In genomic region chr10:124658591-124659240, GRCh38 we compare ENCODE assay signal across 19 cellular contexts.
A peak's percentile ranks its signal among the peaks of the same experiment; 100 is the strongest.
DNase-seq lines count a peak whose midpoint lies in the region; ATAC-seq and TF ChIP-seq lines count a peak whose summit lies in the region.
"Had no signal": no experiment of that assay in that cellular context is flagged by ENCODE, and none has a peak within 500 bp of the region (broad histone marks: within the 10 kb centered on the region; RNA-seq: fewer than 3 reads in every experiment).

No MANE protein-coding gene starts in this region.

- H3K27ac Mint-ChIP-seq in CD8-positive, alpha-beta memory T cell = peak overlapping the region; percentile 91 to 99 (median 97)
- peak overlapping the region; percentile 58 for H3K27ac Mint-ChIP-seq in endodermal cell
- H3K27ac Mint-ChIP-seq: activated CD4-positive, alpha-beta T cell treated with anti-CD3 and anti-CD28 coated beads for 36 hours; activated T-helper 2 cell treated with anti-CD3 and anti-CD28 coated beads, Interferon-gamma antibody, Interleukin-2, Interleukin-4, amounts not matched to agents 10 μg/mL and 5 μg/mL and 100 μg/mL, durations not matched to agents 14 hours and 24 hours and 36 hours had no signal

- H3K9ac ChIP-seq in endodermal cell (ENCODE audit: extremely low read depth, low read length, poor library complexity, severe bottlenecking) = no peak overlapping the region

- H3K27me3 Mint-ChIP-seq in CD8-positive, alpha-beta memory T cell = peaks cover 0 to 2% of the 10 kb centered on the region in 2 donors
- no peaks in the 10 kb centered on the region for H3K27me3 Mint-ChIP-seq in endodermal cell (ENCODE audit: insufficient read depth)
- H3K27me3 Mint-ChIP-seq: activated CD4-positive, alpha-beta T cell treated with anti-CD3 and anti-CD28 coated beads for 36 hours had no signal

- no peaks in the 10 kb centered on the region for H3K36me3 ChIP-seq in CD8-positive, alpha-beta memory T cell (ENCODE audit: insufficient read depth, low read length)
- no peaks in the 10 kb centered on the region for H3K36me3 ChIP-seq in endodermal cell (ENCODE audit: control insufficient read depth, insufficient read depth, low read length)
- H3K36me3 ChIP-seq in spleen = peaks cover 0 to 66% (median 10%) of the 10 kb centered on the region in 6 donors
- H3K36me3 ChIP-seq: ascending aorta had no signal

- WGBS in endodermal cell (ENCODE audit: insufficient coverage in 1 of 2, insufficient read length in 1 of 2), 2 experiments = 91 to 98% methylated on average over 9 to 12 of the region's 12 CpGs
- WGBS in spleen, 5 donors = 88 to 97% (median 94%) methylated on average over 8 to 12 of the region's 12 CpGs

- POLR2A ChIA-PET in CD8-positive, alpha-beta memory T cell (lab: Charles Lee) = interaction anchor here (0.9 to 4.8 kb wide), 6 partner anchors 9 to 82 kb away, joined by 3 to 34 read pairs (median 4); no protein-coding TSS in a partner anchor
- POLR2A ChIA-PET in RWPE1 (lab: Yijun Ruan, JAX; ENCODE audit: low non-redundant PET) = no interaction called here

- H3K4me1 ChIP-seq in CD8-positive, alpha-beta memory T cell (ENCODE audit: insufficient read depth, low read length) = peaks cover 80% of the 10 kb centered on the region
- H3K4me1 ChIP-seq in endodermal cell (ENCODE audit: control insufficient read depth, insufficient read depth, low read length) (no peaks in the 10 kb centered on the region), spleen (peaks cover 32 to 98% (median 65%) of the 10 kb centered on the region in 6 donors)

- ATAC-seq in HG02938 (IDR thresholded peaks at IDR 0.05; ENCODE audit: unreplicated experiment) (no peak), GM18505 (IDR thresholded peaks at IDR 0.05; ENCODE audit: unreplicated experiment) (no peak)
- ATAC-seq: foreskin keratinocyte had no signal

- no peak for DNase-seq in CD8-positive, alpha-beta memory T cell
- DNase-seq in RWPE1 (ENCODE audit: low spot score) = no peak
- no peak for DNase-seq in endodermal cell
- DNase-seq in spleen = peak; percentile 67
- DNase-seq in stimulated activated CD4-positive, alpha-beta T cell treated with anti-CD3 and anti-CD28 coated beads, Interleukin-15, amount 100 ng/mL, for 24 hours = no peak
- DNase-seq: EL; foreskin keratinocyte; mesendoderm; NCI-H1930; NCI-H774; stimulated activated CD4-positive, alpha-beta T cell treated with anti-CD3 and anti-CD28 coated beads, Interleukin-12 subunit alpha, Interleukin-12 subunit beta, amount 100 ng/mL, for 4 hours; trophoblast cell had no signal

- TF ChIP-seq CTCF in RWPE1 (conservative IDR thresholded peaks at IDR 0.05; ENCODE audit: low read depth) = no peak
- TF ChIP-seq CTCF in endodermal cell (conservative IDR thresholded peaks at IDR 0.05) = no peak
- no peak for TF ChIP-seq CTCF in spleen (IDR thresholded peaks at IDR 0.05 in 8 of 11, conservative IDR thresholded peaks at IDR 0.05 in 3 of 11)

- peak overlapping the region; percentile 79 for H3K27ac ChIP-seq in CD8-positive, alpha-beta memory T cell (ENCODE audit: low read depth, low read length)
- H3K27ac ChIP-seq in RWPE1 (peak overlapping the region; percentile 59), endodermal cell (ENCODE audit: low read depth, low read length) (no peak overlapping the region), spleen (peak overlapping the region; percentile 6 to 80 (median 61))
- H3K27ac ChIP-seq: C4-2B, foreskin keratinocyte had no signal

- intact Hi-C loops in spleen (cut with DNase I; ENCODE audit: low total_unique reads) = no loop called here

- peaks cover 0 to 27% (median 7%) of the 10 kb centered on the region in 3 donors for H3K36me3 Mint-ChIP-seq in CD8-positive, alpha-beta memory T cell
- H3K36me3 Mint-ChIP-seq in endodermal cell (ENCODE audit: low read depth) = peaks cover 2% of the 10 kb centered on the region

- H3K9me3 ChIP-seq in CD8-positive, alpha-beta memory T cell (ENCODE audit: low read length) = no peaks in the 10 kb centered on the region
- H3K9me3 ChIP-seq in endodermal cell (ENCODE audit: control insufficient read depth, low read length) = no peaks in the 10 kb centered on the region
- H3K9me3 ChIP-seq in spleen = no peaks in the 10 kb centered on the region
- H3K9me3 ChIP-seq: ascending aorta had no signal

- H3K4me1 Mint-ChIP-seq in CD8-positive, alpha-beta memory T cell = peaks cover 83 to 95% (median 85%) of the 10 kb centered on the region in 3 donors
- H3K4me1 Mint-ChIP-seq in endodermal cell = peaks cover 7% of the 10 kb centered on the region

- no peak overlapping the region for H3K4me3 ChIP-seq in CD8-positive, alpha-beta memory T cell (ENCODE audit: low read length)
- no peak overlapping the region for H3K4me3 ChIP-seq in endodermal cell (ENCODE audit: low read length)
- H3K4me3 ChIP-seq in spleen = no peak overlapping the region
- H3K4me3 ChIP-seq: ascending aorta, GM12878 had no signal

- no peaks in the 10 kb centered on the region for H3K9me3 Mint-ChIP-seq in CD8-positive, alpha-beta memory T cell
- no peaks in the 10 kb centered on the region for H3K9me3 Mint-ChIP-seq in endodermal cell
- H3K9me3 Mint-ChIP-seq: activated T-helper 2 cell treated with anti-CD3 and anti-CD28 coated beads, Interferon-gamma antibody, Interleukin-2, Interleukin-4, amounts not matched to agents 10 μg/mL and 5 μg/mL and 100 μg/mL, durations not matched to agents 14 hours and 24 hours and 36 hours had no signal

- CTCF ChIA-PET in CD8-positive, alpha-beta memory T cell (lab: Charles Lee) = interaction anchor here (0.8 to 5.5 kb wide), 15 partner anchors 9 to 84 kb away, joined by 3 to 42 read pairs (median 6); no protein-coding TSS in a partner anchor
- CTCF ChIA-PET in RWPE1 (lab: Yijun Ruan, JAX) = interaction anchor here (2.4 kb wide), 1 partner anchor 13 kb away, joined by 10 read pairs; no protein-coding TSS in a partner anchor

- TF ChIP-seq POLR2A in spleen (IDR thresholded peaks at IDR 0.05) = no peak
- TF ChIP-seq POLR2A in GM18505 (IDR thresholded peaks at IDR 0.05; ENCODE audit: borderline replicate concordance, extremely low read depth, insufficient read depth, insufficient read length) = no peak

- no peaks in the 10 kb centered on the region for H3K27me3 ChIP-seq in CD8-positive, alpha-beta memory T cell (ENCODE audit: insufficient read depth, low read length, poor library complexity, severe bottlenecking)
- no peaks in the 10 kb centered on the region for H3K27me3 ChIP-seq in endodermal cell (ENCODE audit: control insufficient read depth, insufficient read depth, low read length, poor library complexity, severe bottlenecking)
- no peaks in the 10 kb centered on the region for H3K27me3 ChIP-seq in spleen (replicated peaks in 1 of 7)
- H3K27me3 ChIP-seq: ascending aorta, foreskin keratinocyte had no signal

- H3K4me3 Mint-ChIP-seq in CD8-positive, alpha-beta memory T cell = peak overlapping the region; percentile 41 to 90 (median 80)
- H3K4me3 Mint-ChIP-seq in endodermal cell = no peak overlapping the region
- H3K4me3 Mint-ChIP-seq: activated CD4-positive, alpha-beta T cell treated with anti-CD3 and anti-CD28 coated beads for 36 hours had no signal
